ENCODE assay signal across 34 cellular contexts in genomic region chr1:247366926-247367325, GRCh38. TPM values are rescaled to one million over a fixed set of nuclear protein-coding genes. Genes with fewer than 3 reads are reported as not detected.
"Had no signal": no experiment of that assay in that cellular context is flagged by ENCODE, and none has a peak within 500 bp of the region (broad histone marks: within the 10 kb centered on the region; RNA-seq: fewer than 3 reads in every experiment).

No MANE protein-coding gene starts in this region.

- DNase-seq: Karpas-422, Kasumi-1, MG63, MM.1S, NCI-H1048, NCI-H1092, NCI-H1092 treated with DMSO at 0.1 percent for 48 hours, NCI-H1105, NCI-H1105 treated with DMSO at 0.1 percent for 48 hours, NCI-H1417, NCI-H1417 treated with DMSO at 0.1 percent for 48 hours, NCI-H1436, NCI-H1436 treated with DMSO at 0.1 percent for 48 hours, NCI-H146, NCI-H1694, NCI-H1694 treated with DMSO at 0.1 percent for 48 hours, NCI-H187, NCI-H187 treated with DMSO at 0.1 percent for 48 hours, NCI-H1930, NCI-H2029, NCI-H2029 treated with DMSO at 0.1 percent for 48 hours, NCI-H2081, NCI-H2081 treated with DMSO at 0.1 percent for 48 hours, NCI-H2107, NCI-H2171, NCI-H2171 treated with DMSO at 0.1 percent for 48 hours, NCI-H2227 treated with DMSO at 0.1 percent for 48 hours, NCI-H226, NCI-H345, NCI-H446, NCI-H446 treated with DMSO at 0.1 percent for 48 hours, NCI-H510A had no signal

- H3K27me3 ChIP-seq: MG63 had no signal

- H3K27ac ChIP-seq: KMS-11 had no signal

- H3K9ac ChIP-seq: KMS-11 had no signal

- H3K4me2 ChIP-seq: KMS-11 had no signal

- H3K36me3 ChIP-seq: MG63 had no signal

- H3K4me3 ChIP-seq: MG63 had no signal

RNA-seq across cellular contexts. Expression of gene NLRP3, which starts 49.0 kb away (rescaled TPM):
- total RNA-seq: NCI-H460 had no signal
